In the genomic region with DNA sequence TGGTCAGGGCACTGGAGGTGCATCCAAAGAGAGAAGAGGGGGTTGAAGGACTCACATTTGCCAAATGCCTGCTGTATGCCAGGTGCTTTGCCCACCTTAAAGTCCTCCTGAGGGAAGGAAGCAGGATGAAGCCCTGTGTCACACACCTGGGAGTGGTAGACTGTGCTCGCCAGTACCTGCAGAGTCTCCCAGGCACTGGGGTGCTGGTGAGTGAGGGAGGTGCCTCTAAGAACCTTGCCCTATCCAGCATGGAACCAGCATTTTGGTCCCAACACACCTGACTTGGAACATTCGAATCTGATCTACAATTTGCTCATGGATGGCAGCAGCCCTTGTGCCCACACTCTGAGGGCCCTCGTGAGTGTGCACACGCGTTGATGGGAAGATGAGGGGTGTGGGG, we compare ENCODE assay signal across 12 cellular contexts.
DNase-seq lines count a peak whose midpoint lies in the region; ATAC-seq and TF ChIP-seq lines count a peak whose summit lies in the region.
"Had no signal": no experiment of that assay in that cellular context is flagged by ENCODE, and none has a peak within 500 bp of the region (broad histone marks: within the 10 kb centered on the region; RNA-seq: fewer than 3 reads in every experiment).

No MANE protein-coding gene starts in this region.

- DNase-seq in right atrium auricular region (ENCODE audit: low spot score) (peak; percentile 43), Right ventricle myocardium superior (no peak), chondrocyte (ENCODE audit: low spot score) (peak; percentile 41), lung (ENCODE audit: low spot score) (peak; percentile 22), NCI-H128 (lab: John Stamatoyannopoulos, UW; ENCODE audit: unreplicated experiment) (no peak), foreskin melanocyte (no peak)
- DNase-seq: ACHN; CD4-positive, CD25-positive, alpha-beta regulatory T cell; DMS 273 treated with DMSO at 0.1 percent for 48 hours had no signal

- H3K36me3 ChIP-seq in right atrium auricular region: peaks cover 18% of the 10 kb centered on the region
- H3K36me3 ChIP-seq in lung (ENCODE audit: control insufficient read depth in 2 of 2, insufficient read depth in 2 of 2, low read length in 2 of 2): no peaks in the 10 kb centered on the region
- H3K36me3 ChIP-seq: BLaER1 treated with 17β-estradiol and CSF1 and Interleukin-3, amounts not matched to agents 10 nM and 100 nM had no signal

- 89 to 92% methylated on average over 5 of the region's 5 CpGs for WGBS in lung, 2 donors

- H3K9me3 ChIP-seq in right atrium auricular region (no peaks in the 10 kb centered on the region), lung (ENCODE audit: control insufficient read depth in 2 of 2, insufficient read depth in 1 of 2, low read length in 1 of 2) (no peaks in the 10 kb centered on the region)
- H3K9me3 ChIP-seq: BLaER1 treated with 17β-estradiol and CSF1 and Interleukin-3, amounts not matched to agents 10 nM and 100 nM had no signal

- H3K27me3 Mint-ChIP-seq in chondrocyte (ENCODE audit: low read depth): no peaks in the 10 kb centered on the region
- H3K27me3 Mint-ChIP-seq: CD4-positive, CD25-positive, alpha-beta regulatory T cell had no signal

- peaks cover 3% of the 10 kb centered on the region for H3K4me1 Mint-ChIP-seq in chondrocyte (ENCODE audit: low read depth)

- H3K4me3 Mint-ChIP-seq in chondrocyte (ENCODE audit: unreplicated experiment): no peak overlapping the region
- H3K4me3 Mint-ChIP-seq: CD4-positive, CD25-positive, alpha-beta regulatory T cell had no signal

- H3K4me1 ChIP-seq in right atrium auricular region (peaks cover 0 to 2% of the 10 kb centered on the region in 2 donors), lung (ENCODE audit: control insufficient read depth in 2 of 2, insufficient read depth in 2 of 2, low read length in 2 of 2) (no peaks in the 10 kb centered on the region)

- no peaks in the 10 kb centered on the region for H3K27me3 ChIP-seq in right atrium auricular region
- no peaks in the 10 kb centered on the region for H3K27me3 ChIP-seq in lung (ENCODE audit: control insufficient read depth, insufficient read depth)
- H3K27me3 ChIP-seq: BLaER1 treated with 17β-estradiol and CSF1 and Interleukin-3, amounts not matched to agents 10 nM and 100 nM had no signal

- H3K27ac ChIP-seq in right atrium auricular region: no peak overlapping the region
- H3K27ac ChIP-seq in lung (ENCODE audit: low read depth in 1 of 2, low read length in 1 of 2): no peak overlapping the region
- H3K27ac ChIP-seq: BLaER1 treated with 17β-estradiol and CSF1 and Interleukin-3, amounts not matched to agents 10 nM and 100 nM had no signal

- no peak for TF ChIP-seq CTCF in right atrium auricular region (IDR thresholded peaks at IDR 0.05)
- no peak for TF ChIP-seq CTCF in chondrocyte (IDR thresholded peaks at IDR 0.05)
- no peak for TF ChIP-seq CTCF in lung (IDR thresholded peaks at IDR 0.05; ENCODE audit: control extremely low read depth, extremely low read depth)

- no peak overlapping the region for H3K4me3 ChIP-seq in right atrium auricular region
- H3K4me3 ChIP-seq in lung: no peak overlapping the region
- H3K4me3 ChIP-seq: BLaER1 treated with 17β-estradiol and CSF1 and Interleukin-3, amounts not matched to agents 10 nM and 100 nM had no signal

- no peaks in the 10 kb centered on the region for H3K9me3 Mint-ChIP-seq in chondrocyte (ENCODE audit: low read depth)

- no peak for ATAC-seq in Right ventricle myocardium superior (ENCODE audit: poor library complexity)
- no peak for ATAC-seq in lung (ENCODE audit: insufficient read depth, low FRiP score)
- ATAC-seq in GM19023 (IDR thresholded peaks at IDR 0.05; ENCODE audit: unreplicated experiment): no peak
- no peak for ATAC-seq in GM19397 (IDR thresholded peaks at IDR 0.05; ENCODE audit: unreplicated experiment)

- H3K27ac Mint-ChIP-seq in chondrocyte (ENCODE audit: unreplicated experiment): no peak overlapping the region
- H3K27ac Mint-ChIP-seq: CD4-positive, CD25-positive, alpha-beta regulatory T cell had no signal

- peaks cover 3% of the 10 kb centered on the region for H3K36me3 Mint-ChIP-seq in chondrocyte (ENCODE audit: low read depth)

- intact Hi-C loops in Right ventricle myocardium superior (cut with DNase I): no loop called here

Comparison
In these comparisons a context has a peak if more than half of its experiments do, and no peak if none do; other contexts are left out.
1. DNase-seq: peak in right atrium auricular region (single experiment), chondrocyte (single experiment) and lung (single experiment); none in Right ventricle myocardium superior (single experiment), NCI-H128 (single experiment) and foreskin melanocyte (single experiment).